ENCODE assay signal across 1 cellular context in genomic region chr12:56150563-56150962, GRCh38.
TF ChIP-seq lines count a peak whose summit lies in the region.

No MANE protein-coding gene starts in this region.

TF ChIP-seq in HEK293, 187 proteins besides CTCF, POLR2A, EP300 and RAD21 (continued from another document and continues in another):
- peak; percentile 42 for TF ChIP-seq ATF2 (tag by site-specific recombination; IDR thresholded peaks at IDR 0.05; ENCODE audit: low read depth)
- TF ChIP-seq ZBTB44 (tag by site-specific recombination; IDR thresholded peaks at IDR 0.05): peak; percentile 90
- TF ChIP-seq ZNF37A (tag by site-specific recombination; IDR thresholded peaks at IDR 0.05): peak; percentile 86
- TF ChIP-seq ZNF202 (tag by site-specific recombination; IDR thresholded peaks at IDR 0.05; ENCODE audit: borderline replicate concordance): no peak
- TF ChIP-seq PRDM1 (tag by site-specific recombination; IDR thresholded peaks at IDR 0.05): 0 out of 2 replicates have a peak, but pooled peaks have one; percentile 58
- peak; percentile 91; the same call in 1 of the 2 replicates for TF ChIP-seq ZNF221 (tag by site-specific recombination; IDR thresholded peaks at IDR 0.05; ENCODE audit: borderline replicate concordance)
- peak; percentile 40; the same call in 1 of the 2 replicates for TF ChIP-seq ZNF398 (tag by site-specific recombination; IDR thresholded peaks at IDR 0.05)
- TF ChIP-seq PRDM6 (tag by site-specific recombination; IDR thresholded peaks at IDR 0.05): no peak; the same call in 1 of the 2 replicates
- TF ChIP-seq ZNF677 (tag by site-specific recombination; IDR thresholded peaks at IDR 0.05): peak; percentile 81
- TF ChIP-seq BCL6B (tag by site-specific recombination; IDR thresholded peaks at IDR 0.05): peak; percentile 71
- TF ChIP-seq ZSCAN23 (tag by site-specific recombination; IDR thresholded peaks at IDR 0.05): no peak
- peak; percentile 54; the same call in 1 of the 2 replicates for TF ChIP-seq IKZF3 (tag by site-specific recombination; IDR thresholded peaks at IDR 0.05)
- TF ChIP-seq ZNF18 (tag by site-specific recombination; IDR thresholded peaks at IDR 0.05): no peak
- TF ChIP-seq ZNF248 (tag by site-specific recombination; IDR thresholded peaks at IDR 0.05): 0 out of 2 replicates have a peak, but pooled peaks have one; percentile 44
- TF ChIP-seq, protein P1, sequence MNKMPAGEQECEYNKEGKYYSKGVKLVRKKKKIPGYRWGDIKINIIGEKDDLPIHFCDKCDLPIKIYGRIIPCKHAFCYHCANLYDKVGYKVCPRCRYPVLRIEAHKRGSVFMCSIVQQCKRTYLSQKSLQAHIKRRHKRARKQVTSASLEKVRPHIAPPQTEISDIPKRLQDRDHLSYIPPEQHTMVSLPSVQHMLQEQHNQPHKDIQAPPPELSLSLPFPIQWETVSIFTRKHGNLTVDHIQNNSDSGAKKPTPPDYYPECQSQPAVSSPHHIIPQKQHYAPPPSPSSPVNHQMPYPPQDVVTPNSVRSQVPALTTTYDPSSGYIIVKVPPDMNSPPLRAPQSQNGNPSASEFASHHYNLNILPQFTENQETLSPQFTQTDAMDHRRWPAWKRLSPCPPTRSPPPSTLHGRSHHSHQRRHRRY (tag by site-specific recombination; IDR thresholded peaks at IDR 0.05): no peak
- TF ChIP-seq ZNF624 (tag by site-specific recombination; IDR thresholded peaks at IDR 0.05): peak; percentile 87; the same call in 1 of the 2 replicates
- TF ChIP-seq INSM2 (tag by site-specific recombination; IDR thresholded peaks at IDR 0.05): no peak
- TF ChIP-seq ZNF280D (tag by site-specific recombination; IDR thresholded peaks at IDR 0.05): no peak
- TF ChIP-seq KLF10 (tag by site-specific recombination; IDR thresholded peaks at IDR 0.05): peak; percentile 86
- TF ChIP-seq ZNF510 (tag by site-specific recombination; IDR thresholded peaks at IDR 0.05; ENCODE audit: insufficient replicate concordance): peak; percentile 82
- TF ChIP-seq ZNF146 (tag by site-specific recombination; IDR thresholded peaks at IDR 0.05): no peak
- peak; percentile 42; the same call in 1 of the 2 replicates for TF ChIP-seq ZSCAN30 (tag by site-specific recombination; IDR thresholded peaks at IDR 0.05)
- peak; percentile 96 for TF ChIP-seq ZNF184 (tag by site-specific recombination; IDR thresholded peaks at IDR 0.05)
- 0 out of 2 replicates have a peak, but pooled peaks have one; percentile 66 for TF ChIP-seq GLI2 (tag by site-specific recombination; IDR thresholded peaks at IDR 0.05; ENCODE audit: borderline replicate concordance, low read depth)
- TF ChIP-seq, protein P2, sequence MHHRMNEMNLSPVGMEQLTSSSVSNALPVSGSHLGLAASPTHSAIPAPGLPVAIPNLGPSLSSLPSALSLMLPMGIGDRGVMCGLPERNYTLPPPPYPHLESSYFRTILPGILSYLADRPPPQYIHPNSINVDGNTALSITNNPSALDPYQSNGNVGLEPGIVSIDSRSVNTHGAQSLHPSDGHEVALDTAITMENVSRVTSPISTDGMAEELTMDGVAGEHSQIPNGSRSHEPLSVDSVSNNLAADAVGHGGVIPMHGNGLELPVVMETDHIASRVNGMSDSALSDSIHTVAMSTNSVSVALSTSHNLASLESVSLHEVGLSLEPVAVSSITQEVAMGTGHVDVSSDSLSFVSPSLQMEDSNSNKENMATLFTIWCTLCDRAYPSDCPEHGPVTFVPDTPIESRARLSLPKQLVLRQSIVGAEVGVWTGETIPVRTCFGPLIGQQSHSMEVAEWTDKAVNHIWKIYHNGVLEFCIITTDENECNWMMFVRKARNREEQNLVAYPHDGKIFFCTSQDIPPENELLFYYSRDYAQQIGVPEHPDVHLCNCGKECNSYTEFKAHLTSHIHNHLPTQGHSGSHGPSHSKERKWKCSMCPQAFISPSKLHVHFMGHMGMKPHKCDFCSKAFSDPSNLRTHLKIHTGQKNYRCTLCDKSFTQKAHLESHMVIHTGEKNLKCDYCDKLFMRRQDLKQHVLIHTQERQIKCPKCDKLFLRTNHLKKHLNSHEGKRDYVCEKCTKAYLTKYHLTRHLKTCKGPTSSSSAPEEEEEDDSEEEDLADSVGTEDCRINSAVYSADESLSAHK (tag by site-specific recombination; IDR thresholded peaks at IDR 0.05): peak; percentile 34; the same call in 1 of the 2 replicates
- TF ChIP-seq ZNF266 (tag by site-specific recombination; IDR thresholded peaks at IDR 0.05; ENCODE audit: low read depth): no peak
- TF ChIP-seq ZNF211 (tag by site-specific recombination; IDR thresholded peaks at IDR 0.05; ENCODE audit: low read depth): no peak
- no peak for TF ChIP-seq EGR2 (tag by site-specific recombination; IDR thresholded peaks at IDR 0.05; ENCODE audit: low read depth)
- TF ChIP-seq ZNF324 (tag by site-specific recombination; IDR thresholded peaks at IDR 0.05): peak; percentile 60
- TF ChIP-seq GLIS1 (tag by site-specific recombination; IDR thresholded peaks at IDR 0.05): 0 out of 2 replicates have a peak, but pooled peaks have one; percentile 20
- no peak for TF ChIP-seq TSHZ1 (tag by site-specific recombination; IDR thresholded peaks at IDR 0.05; ENCODE audit: borderline replicate concordance)
- no peak for TF ChIP-seq ZNF138 (tag by site-specific recombination; IDR thresholded peaks at IDR 0.05; ENCODE audit: borderline replicate concordance)
